ENCODE assay signal across 8 cellular contexts in the genomic region with DNA sequence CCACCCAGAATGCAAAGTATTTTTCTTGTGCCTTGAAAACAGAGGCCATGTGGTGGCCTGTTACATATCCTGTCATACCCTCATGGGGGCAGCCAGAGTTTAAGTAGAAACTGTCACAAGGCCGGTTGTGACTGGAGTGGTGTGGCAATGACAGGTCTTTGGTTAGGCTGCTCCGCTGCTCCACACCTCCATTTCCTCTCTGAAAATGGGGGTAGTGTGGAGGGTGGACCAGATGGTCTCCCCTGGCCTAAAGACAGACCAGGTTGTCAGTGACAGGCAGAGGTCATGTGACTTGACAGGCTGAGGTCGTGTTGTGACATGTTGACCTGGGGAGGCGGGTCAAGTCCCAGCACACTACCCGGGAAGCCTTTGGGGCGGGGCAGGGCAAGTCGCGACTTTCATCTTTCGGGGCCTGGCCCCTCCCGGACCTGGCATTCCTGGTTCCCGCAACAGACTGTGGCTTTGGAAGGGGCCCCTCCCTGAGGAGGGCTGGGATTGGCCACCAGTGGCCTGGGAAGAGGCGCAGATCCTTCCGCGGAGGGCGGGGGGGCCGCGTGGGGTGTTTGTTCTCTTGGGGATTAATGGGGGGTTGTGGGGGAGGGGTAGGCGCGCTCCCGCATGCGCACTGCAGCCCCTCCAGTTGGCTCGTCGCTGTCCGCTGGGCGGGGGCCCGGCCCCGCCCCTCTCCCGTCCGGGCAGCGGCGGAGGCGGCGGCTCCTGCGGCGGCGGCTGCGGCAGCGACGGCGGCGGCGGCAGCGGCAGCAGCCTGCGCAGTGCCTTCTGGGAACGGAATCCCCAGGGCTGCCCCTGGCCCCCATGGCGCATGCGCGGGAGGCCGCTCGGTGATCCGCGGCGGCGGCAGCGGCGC. TPM values are rescaled to one million over a fixed set of nuclear protein-coding genes. Genes with fewer than 3 reads are reported as not detected.
DNase-seq lines count a peak whose midpoint lies in the region; ATAC-seq and TF ChIP-seq lines count a peak whose summit lies in the region.

TSS of gene MBD6 (plus strand) at position 806 of the 868 bp plus-strand sequence. CDS start 1,480 bp downstream, outside the sequence.

- peak within 1 kb of the TSS; percentile 59 for H3K4me3 ChIP-seq in IMR-90 (ENCODE audit: insufficient read depth, low read depth, low read length)
- H3K4me3 ChIP-seq in PC-9: peak within 1 kb of the TSS; percentile 98
- peak within 1 kb of the TSS; percentile 67 to 74 for H3K4me3 ChIP-seq in esophagus (ENCODE audit: low read depth in 1 of 2, low read length in 2 of 2)
- H3K4me3 ChIP-seq in muscle layer of duodenum (ENCODE audit: low read depth in 1 of 2, low read length in 2 of 2): peak within 1 kb of the TSS; percentile 71 to 86

- H3K9me2 ChIP-seq in PC-9 (ENCODE audit: insufficient read depth): no peaks in the 10 kb centered on the region

- CTCF ChIA-PET in IMR-90 (lab: Yijun Ruan, JAX): no interaction called here
- CTCF ChIA-PET in PC-9 (lab: Charles Lee): interaction anchor here (0.6 kb wide), 1 partner anchor 51 kb away, joined by 8 read pairs; no protein-coding TSS in a partner anchor

- peak within 1 kb of the TSS; percentile 91 for H3K9ac ChIP-seq in IMR-90 (ENCODE audit: low read depth, low read length)

- H2AK9ac ChIP-seq in IMR-90 (replicated peaks; ENCODE audit: low read depth, low read length, poor library complexity): peak within 1 kb of the TSS; percentile 100

- ATAC-seq in GM21529 (IDR thresholded peaks at IDR 0.05; ENCODE audit: unreplicated experiment) (peak; percentile 44), IMR-90 (ENCODE audit: low read depth) (peak; percentile 48)

- peaks cover 22% of the 10 kb centered on the region for H3K4me1 ChIP-seq in IMR-90 (ENCODE audit: control insufficient read depth, insufficient read depth, low read length)
- peaks cover 34% of the 10 kb centered on the region for H3K4me1 ChIP-seq in PC-9 (replicated peaks; ENCODE audit: insufficient read depth)
- H3K4me1 ChIP-seq in esophagus (ENCODE audit: control insufficient read depth in 2 of 2, insufficient read depth in 2 of 2, low read length in 1 of 2): peaks cover 2 to 15% of the 10 kb centered on the region in 2 donors
- peaks cover 36 to 52% of the 10 kb centered on the region in 2 donors for H3K4me1 ChIP-seq in muscle layer of duodenum (ENCODE audit: control insufficient read depth in 1 of 2, insufficient read depth in 2 of 2, low read length in 2 of 2)

- dilution Hi-C loops in IMR-90 (cut with HindIII; ENCODE audit: low sequenced_read_pairs, unreplicated experiment): no loop called here

- no TSS peak for BruUV-seq in IMR-90 (replicated peaks; lab: Mats Ljungman, UMichigan)
- no TSS peak for BruUV-seq in PC-9 (replicated peaks; lab: Mats Ljungman, UMichigan)

- peaks cover 53% of the 10 kb centered on the region for H4K20me1 ChIP-seq in IMR-90 (ENCODE audit: insufficient read depth, low read length)
- H4K20me1 ChIP-seq in PC-9 (ENCODE audit: insufficient read depth): peaks cover 43% of the 10 kb centered on the region

- peak within 1 kb of the TSS; percentile 100 for H3K4ac ChIP-seq in IMR-90 (ENCODE audit: low read depth, low read length)

- TF ChIP-seq CTCF in IMR-90 (conservative IDR thresholded peaks at IDR 0.05; ENCODE audit: low read depth, low read length): no peak
- TF ChIP-seq CTCF in PC-9 (conservative IDR thresholded peaks at IDR 0.05): no peak; the same call in 1 of the 2 replicates

- peak within 1 kb of the TSS; percentile 98 for H2BK5ac ChIP-seq in IMR-90 (ENCODE audit: low read depth, low read length, poor library complexity, severe bottlenecking)

- no peak for TF ChIP-seq RAD21 in IMR-90 (IDR thresholded peaks at IDR 0.05; ENCODE audit: low read length)

- H2BK120ac ChIP-seq in IMR-90 (ENCODE audit: low read depth, low read length): peak within 1 kb of the TSS; percentile 99

- H4K8ac ChIP-seq in IMR-90 (ENCODE audit: low read depth in 2 of 2, low read length in 2 of 2): peak within 1 kb of the TSS; percentile 78 to 100

- TF ChIP-seq POLR2A in IMR-90 (IDR thresholded peaks at IDR 0.05; ENCODE audit: low read depth, low read length): peak; percentile 46; the same call in 1 of the 2 replicates

- H3K27me3 ChIP-seq in IMR-90 (ENCODE audit: control insufficient read depth, insufficient read depth, low read length): no peaks in the 10 kb centered on the region
- H3K27me3 ChIP-seq in PC-9 (ENCODE audit: insufficient read depth, low read depth): no peaks in the 10 kb centered on the region
- H3K27me3 ChIP-seq in esophagus (ENCODE audit: control insufficient read depth in 1 of 2, insufficient read depth in 2 of 2, low read length in 2 of 2): no peaks in the 10 kb centered on the region
- no peaks in the 10 kb centered on the region for H3K27me3 ChIP-seq in muscle layer of duodenum (ENCODE audit: low read depth, low read length)

- H3K79me1 ChIP-seq in IMR-90 (ENCODE audit: low read depth in 1 of 2, low read length in 2 of 2): peaks cover 18 to 74% of the 10 kb centered on the region in 2 experiments

- H3K79me2 ChIP-seq in PC-9 (ENCODE audit: low read depth): peaks cover 55% of the 10 kb centered on the region

- peak within 1 kb of the TSS; percentile 96 for H4K91ac ChIP-seq in IMR-90 (ENCODE audit: insufficient read depth, low read depth, low read length)

- H3K9me1 ChIP-seq in IMR-90 (ENCODE audit: insufficient read depth, low read length): peaks cover 14% of the 10 kb centered on the region

- peaks cover 45% of the 10 kb centered on the region for H3F3A ChIP-seq in PC-9 (ENCODE audit: insufficient read depth, low read depth)

- in situ Hi-C loops in IMR-90 (cut with MboI; ENCODE audit: low sequenced_read_pairs): no loop called here

- H3K27ac ChIP-seq in IMR-90 (ENCODE audit: insufficient read depth, low read length) (peak within 1 kb of the TSS; percentile 88), PC-9 (peak within 1 kb of the TSS; percentile 86), esophagus (ENCODE audit: low read depth in 2 of 2, low read length in 1 of 2) (peak within 1 kb of the TSS; percentile 97 to 99), muscle layer of duodenum (ENCODE audit: low read length) (peak within 1 kb of the TSS; percentile 99)

- peak within 1 kb of the TSS; percentile 94 for H3K18ac ChIP-seq in IMR-90 (ENCODE audit: low read depth, low read length)

- peak within 1 kb of the TSS; percentile 100 for H3K14ac ChIP-seq in IMR-90 (replicated peaks; ENCODE audit: low read depth, low read length)

- peak; percentile 74 for DNase-seq in DMS114 treated with DMSO at 0.1 percent for 48 hours (lab: John Stamatoyannopoulos, UW; ENCODE audit: unreplicated experiment)
- peak; percentile 91 for DNase-seq in IMR-90
- DNase-seq in PC-9: peak; percentile 72 to 87
- peak; percentile 92 for DNase-seq in activated T-cell treated with anti-CD3 and anti-CD28 coated beads, Interleukin-2, amount 50 U/mL, for 1 hour
- DNase-seq in stimulated activated CD8-positive, alpha-beta memory T cell treated with anti-CD3 and anti-CD28 coated beads, Interleukin-7, amount 100 ng/mL, for 4 hours (ENCODE audit: low read depth in 2 of 2): peak; percentile 75 to 88

- H2AFZ ChIP-seq in IMR-90 (replicated peaks; ENCODE audit: low read length, poor library complexity) (peak within 1 kb of the TSS; percentile 93), PC-9 (peak within 1 kb of the TSS; percentile 75)

- peak within 1 kb of the TSS; percentile 100 for H3K23ac ChIP-seq in IMR-90 (ENCODE audit: low read depth, low read length)

- peak within 1 kb of the TSS; percentile 93 for H3K4me2 ChIP-seq in IMR-90 (ENCODE audit: low read depth, low read length)
- peak within 1 kb of the TSS; percentile 88 for H3K4me2 ChIP-seq in PC-9

- H3K56ac ChIP-seq in IMR-90 (ENCODE audit: extremely low read depth, insufficient read depth, low read length): peak within 1 kb of the TSS; percentile 91

- H2BK20ac ChIP-seq in IMR-90 (ENCODE audit: low read depth, low read length): peak within 1 kb of the TSS; percentile 90

- POLR2A ChIA-PET in IMR-90 (lab: Charles Lee; ENCODE audit: unreplicated experiment) (no interaction called here), PC-9 (lab: Charles Lee; ENCODE audit: unreplicated experiment) (no interaction called here)

- H2BK15ac ChIP-seq in IMR-90 (ENCODE audit: low read depth, low read length): peak within 1 kb of the TSS; percentile 81

- intact Hi-C loops in IMR-90 (cut with micrococcal nuclease): no loop called here
- intact Hi-C loops in PC-9 (cut with micrococcal nuclease; ENCODE audit: unreplicated experiment): loop anchor here (2.0 kb wide), 2 partner anchors 25 to 231 kb away; partner anchors contain the start of genes CDK4 and DCTN2

- peak within 1 kb of the TSS; percentile 85 for H4K5ac ChIP-seq in IMR-90 (ENCODE audit: low read depth, low read length)

- WGBS in IMR-90 (ENCODE audit: extremely low coverage in 2 of 2, insufficient read length in 1 of 2), 2 experiments: 0% methylated on average over 11 of the region's 56 CpGs; no CpG with 5 or more reads in 1 of the 2 experiments
- WGBS in esophagus, 2 donors: 1 to 4% methylated on average over 8 to 56 of the region's 56 CpGs

- peak within 1 kb of the TSS; percentile 100 for H2AK5ac ChIP-seq in IMR-90 (ENCODE audit: low read depth, low read length)

- H3K9me3 ChIP-seq in IMR-90 (ENCODE audit: control insufficient read depth, insufficient read depth, low read length): no peaks in the 10 kb centered on the region
- H3K9me3 ChIP-seq in PC-9 (ENCODE audit: insufficient read depth, low read depth): no peaks in the 10 kb centered on the region
- no peaks in the 10 kb centered on the region for H3K9me3 ChIP-seq in esophagus (ENCODE audit: control insufficient read depth in 2 of 2, insufficient read depth in 1 of 2, low read depth in 1 of 2, low read length in 1 of 2)
- H3K9me3 ChIP-seq in muscle layer of duodenum (ENCODE audit: control insufficient read depth in 1 of 2, low read length in 2 of 2): no peaks in the 10 kb centered on the region

- peaks cover 41% of the 10 kb centered on the region for H3K36me3 ChIP-seq in IMR-90 (ENCODE audit: control insufficient read depth, insufficient read depth, low read length)
- H3K36me3 ChIP-seq in PC-9 (ENCODE audit: low read depth): peaks cover 25% of the 10 kb centered on the region
- peaks cover 3 to 11% of the 10 kb centered on the region in 2 donors for H3K36me3 ChIP-seq in esophagus (ENCODE audit: control insufficient read depth in 2 of 2, insufficient read depth in 2 of 2, low read length in 1 of 2)
- peaks cover 21 to 52% of the 10 kb centered on the region in 2 donors for H3K36me3 ChIP-seq in muscle layer of duodenum (ENCODE audit: control insufficient read depth in 1 of 2, insufficient read depth in 2 of 2, low read length in 2 of 2)

TF ChIP-seq in IMR-90, 13 proteins besides CTCF, POLR2A, EP300 and RAD21 (continues in another document):
- no peak for TF ChIP-seq SMC3 (IDR thresholded peaks at IDR 0.05; ENCODE audit: low read depth, low read length)
- TF ChIP-seq BHLHE40 (IDR thresholded peaks at IDR 0.05; ENCODE audit: low read depth, low read length): peak; percentile 1; the same call in 1 of the 2 replicates
- no peak for TF ChIP-seq RFX5 (IDR thresholded peaks at IDR 0.05; ENCODE audit: low read depth, low read length)

RNA-seq across cellular contexts. Expression of gene MBD6, which starts in this region (rescaled TPM):
- total RNA-seq in IMR-90 (2012; rRNA removed) (0.90 and 1.4 TPM in 2 replicates), PC-9 (2021) (47.3 and 78.4 TPM in 2 replicates)
- polyA plus RNA-seq in IMR-90 (2012; rRNA removed) (7.9 and 9.3 TPM in 2 replicates), esophagus (10 to 100 TPM; 14.7 to 35.0 TPM)
- 6.6 and 8.1 TPM in 2 replicates for polyA plus RNA-seq in IMR-90 (2012; cell fraction: cytosol; rRNA removed)
- 39.1 and 71.4 TPM in 2 replicates for polyA plus RNA-seq in IMR-90 (2012; cell fraction: nucleus; rRNA removed; ENCODE audit: low replicate concordance)

Comparison
In these comparisons a context has a peak if more than half of its experiments do, and no peak if none do; other contexts are left out.
1. Peak in every context shown above with its lines: DNase-seq, ATAC-seq, H3K4me3 ChIP-seq and H3K27ac ChIP-seq.
2. RNA of gene MBD6 (total RNA-seq): 47.3 to 78.4 TPM in PC-9; 0.90 to 1.4 TPM in IMR-90; every median in the first group is over 10 times any median in the second.